ENCODE assay signal across 18 cellular contexts in genomic region chr11:87127131-87127530, GRCh38.
DNase-seq lines count a peak whose midpoint lies in the region; ATAC-seq and TF ChIP-seq lines count a peak whose summit lies in the region.
"Had no signal": no experiment of that assay in that cellular context is flagged by ENCODE, and none has a peak within 500 bp of the region (broad histone marks: within the 10 kb centered on the region; RNA-seq: fewer than 3 reads in every experiment).

No MANE protein-coding gene starts in this region.

- H3K36me3 ChIP-seq in endodermal cell (ENCODE audit: control insufficient read depth, insufficient read depth, low read length) = peaks cover 13% of the 10 kb centered on the region
- H3K36me3 ChIP-seq in CD8-positive, alpha-beta T cell (ENCODE audit: insufficient read depth, low read length) = no peaks in the 10 kb centered on the region

- no peak overlapping the region for H3K9ac ChIP-seq in endodermal cell (ENCODE audit: extremely low read depth, low read length, poor library complexity, severe bottlenecking)
- H3K9ac ChIP-seq: BLaER1 had no signal

- 79 to 90% methylated on average over 2 to 4 of the region's 4 CpGs for WGBS in endodermal cell (ENCODE audit: insufficient coverage in 1 of 2, insufficient read length in 1 of 2), 2 experiments

- H3K9me3 Mint-ChIP-seq in endodermal cell (peaks cover 9% of the 10 kb centered on the region), neural crest cell (no peaks in the 10 kb centered on the region)
- H3K9me3 Mint-ChIP-seq in CD8-positive, alpha-beta T cell = no peaks in the 10 kb centered on the region
- H3K9me3 Mint-ChIP-seq: IgD-negative memory B cell had no signal

- CTCF ChIA-PET in CD8-positive, alpha-beta T cell (lab: Charles Lee) = no interaction called here

- no peak for TF ChIP-seq CTCF in endodermal cell (conservative IDR thresholded peaks at IDR 0.05)
- no peak for TF ChIP-seq CTCF in neural crest cell (conservative IDR thresholded peaks at IDR 0.05)
- TF ChIP-seq CTCF in CD8-positive, alpha-beta T cell (IDR thresholded peaks at IDR 0.05) = no peak

- H3K36me3 Mint-ChIP-seq in endodermal cell (ENCODE audit: low read depth) (peaks cover 13% of the 10 kb centered on the region), neural crest cell (ENCODE audit: low read depth) (peaks cover 6% of the 10 kb centered on the region)
- H3K36me3 Mint-ChIP-seq in CD8-positive, alpha-beta T cell = no peaks in the 10 kb centered on the region
- H3K36me3 Mint-ChIP-seq: IgD-negative memory B cell had no signal

- H3K27ac ChIP-seq in endodermal cell (ENCODE audit: low read depth, low read length) = no peak overlapping the region
- H3K27ac ChIP-seq in CD8-positive, alpha-beta T cell (ENCODE audit: low read depth, low read length) = no peak overlapping the region
- H3K27ac ChIP-seq: 22Rv1, BLaER1 had no signal

- intact Hi-C loops in CD8-positive, alpha-beta T cell (cut with DNase I, micrococcal nuclease) = no loop called here

- H3K27me3 ChIP-seq in endodermal cell (ENCODE audit: control insufficient read depth, insufficient read depth, low read length, poor library complexity, severe bottlenecking) = no peaks in the 10 kb centered on the region
- no peaks in the 10 kb centered on the region for H3K27me3 ChIP-seq in CD8-positive, alpha-beta T cell (ENCODE audit: insufficient read depth, low read length)
- H3K27me3 ChIP-seq: BLaER1 had no signal

- no peak overlapping the region for H3K4me3 ChIP-seq in endodermal cell (ENCODE audit: low read length)
- no peak overlapping the region for H3K4me3 ChIP-seq in CD8-positive, alpha-beta T cell (ENCODE audit: low read depth, low read length)
- H3K4me3 ChIP-seq: BLaER1 had no signal

- H3K4me1 ChIP-seq in endodermal cell (ENCODE audit: control insufficient read depth, insufficient read depth, low read length) = peaks cover 5% of the 10 kb centered on the region
- H3K4me1 ChIP-seq in CD8-positive, alpha-beta T cell (ENCODE audit: insufficient read depth, low read length) = no peaks in the 10 kb centered on the region
- H3K4me1 ChIP-seq: BLaER1 had no signal

- peak overlapping the region; percentile 80 for H3K27ac Mint-ChIP-seq in endodermal cell
- H3K27ac Mint-ChIP-seq in neural crest cell (ENCODE audit: unreplicated experiment) = peak overlapping the region; percentile 52
- H3K27ac Mint-ChIP-seq in CD8-positive, alpha-beta T cell = no peak overlapping the region
- H3K27ac Mint-ChIP-seq: IgD-negative memory B cell had no signal

- H3K27me3 Mint-ChIP-seq in endodermal cell (ENCODE audit: insufficient read depth) (no peaks in the 10 kb centered on the region), neural crest cell (ENCODE audit: low read depth) (no peaks in the 10 kb centered on the region)
- no peaks in the 10 kb centered on the region for H3K27me3 Mint-ChIP-seq in CD8-positive, alpha-beta T cell (ENCODE audit: low read depth)
- H3K27me3 Mint-ChIP-seq: IgD-negative memory B cell had no signal

- H3K9me3 ChIP-seq in endodermal cell (ENCODE audit: control insufficient read depth, low read length) = peaks cover 18% of the 10 kb centered on the region
- no peaks in the 10 kb centered on the region for H3K9me3 ChIP-seq in CD8-positive, alpha-beta T cell (ENCODE audit: low read length)

- H3K4me3 Mint-ChIP-seq in endodermal cell = no peak overlapping the region
- no peak overlapping the region for H3K4me3 Mint-ChIP-seq in neural crest cell
- H3K4me3 Mint-ChIP-seq in CD8-positive, alpha-beta T cell = no peak overlapping the region
- H3K4me3 Mint-ChIP-seq: IgD-negative memory B cell had no signal

- DNase-seq in DMS53 (lab: John Stamatoyannopoulos, UW) (peak; percentile 47), DMS53 treated with DMSO at 0.1 percent for 48 hours (lab: John Stamatoyannopoulos, UW; ENCODE audit: unreplicated experiment) (no peak), endodermal cell (no peak), neural crest cell (ENCODE audit: low read depth, low spot score) (no peak), cerebellar cortex (ENCODE audit: low spot score) (no peak), NCI-H1105 treated with DMSO at 0.1 percent for 48 hours (lab: John Stamatoyannopoulos, UW) (no peak)
- DNase-seq in CD8-positive, alpha-beta T cell = no peak
- DNase-seq: AML-193, Calu3, DMS 273 treated with DMSO at 0.1 percent for 48 hours, DMS79 treated with DMSO at 0.1 percent for 48 hours, EL, HCEC 1CT, KG1 had no signal

- POLR2A ChIA-PET in CD8-positive, alpha-beta T cell (lab: Charles Lee) = no interaction called here

- H3K4me1 Mint-ChIP-seq in endodermal cell (peaks cover 20% of the 10 kb centered on the region), neural crest cell (peaks cover 9% of the 10 kb centered on the region)
- H3K4me1 Mint-ChIP-seq in CD8-positive, alpha-beta T cell (ENCODE audit: low read depth) = peaks cover 5% of the 10 kb centered on the region

- ATAC-seq in GM21526 (IDR thresholded peaks at IDR 0.05; ENCODE audit: low FRiP score, unreplicated experiment) = no peak
- no peak for ATAC-seq in CD8-positive, alpha-beta T cell
